32 cellular contexts compared by ENCODE assay signal in the genomic region with DNA sequence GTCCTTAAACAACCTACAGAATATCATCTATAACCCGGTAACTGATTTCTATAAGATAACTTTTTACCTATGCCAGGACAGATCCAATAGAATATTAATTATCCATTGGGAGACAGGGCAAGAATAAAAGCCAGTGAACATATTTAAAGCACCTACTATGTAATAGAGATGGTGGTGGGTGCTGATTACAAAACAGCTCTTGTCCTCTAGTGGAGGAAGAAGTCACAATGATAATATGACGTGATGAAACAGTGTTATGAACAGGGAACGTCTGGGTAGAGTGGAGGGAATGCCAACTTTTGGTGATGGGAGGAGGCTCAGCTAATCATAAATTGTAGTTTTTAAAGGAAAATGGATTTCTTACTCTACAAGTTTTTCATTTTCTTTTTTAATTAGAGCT. TPM values are rescaled to one million over a fixed set of nuclear protein-coding genes. Genes with fewer than 3 reads are reported as not detected.
DNase-seq lines count a peak whose midpoint lies in the region; ATAC-seq, FAIRE-seq and TF ChIP-seq lines count a peak whose summit lies in the region.
"Had no signal": no experiment of that assay in that cellular context is flagged by ENCODE, and none has a peak within 500 bp of the region (broad histone marks: within the 10 kb centered on the region; RNA-seq: fewer than 3 reads in every experiment).

No MANE protein-coding gene starts in this region.

- H3K9me3 Mint-ChIP-seq in activated naive CD8-positive, alpha-beta T cell treated with anti-CD3 and anti-CD28 coated beads, Interleukin-2, amount 50 U/mL, for 24 hours = no peaks in the 10 kb centered on the region
- H3K9me3 Mint-ChIP-seq in stimulated activated effector memory CD8-positive, alpha-beta T cell treated with anti-CD3 and anti-CD28 coated beads, Interleukin-12 subunit alpha, Interleukin-12 subunit beta, amount 100 ng/mL, for 72 hours = no peaks in the 10 kb centered on the region

- H3K36me3 ChIP-seq in HepG2 (replicated peaks in 1 of 2; ENCODE audit: control insufficient read depth in 1 of 2, insufficient read depth in 2 of 2, low read length in 2 of 2) = peaks cover 4 to 27% of the 10 kb centered on the region in 2 experiments; a peak in 4 of 5 replicates
- peaks cover 0 to 28% (median 6%) of the 10 kb centered on the region in 4 donors for H3K36me3 ChIP-seq in right lobe of liver
- 0 out of 2 replicates have a peak, but pooled peaks cover 1% of the 10 kb centered on the region for H3K36me3 ChIP-seq in IMR-90 (ENCODE audit: control insufficient read depth, insufficient read depth, low read length)
- peaks cover 0 to 25% (median 12%) of the 10 kb centered on the region in 3 donors for H3K36me3 ChIP-seq in tibial artery

- DNase-seq in HepG2 (ENCODE audit: low spot score) (no peak), right lobe of liver (no peak), IMR-90 (no peak), GM12892 (ENCODE audit: insufficient read length) (no peak), tibial artery (no peak), retina (no peak)
- no peak for DNase-seq in activated naive CD8-positive, alpha-beta T cell treated with anti-CD3 and anti-CD28 coated beads, Interleukin-2, amount 50 U/mL, for 24 hours
- DNase-seq in stimulated activated effector memory CD8-positive, alpha-beta T cell treated with anti-CD3 and anti-CD28 coated beads, Interleukin-12 subunit alpha, Interleukin-12 subunit beta, amount 100 ng/mL, for 72 hours (ENCODE audit: low spot score in 2 of 2) = no peak
- DNase-seq: activated naive CD4-positive, alpha-beta T cell; activated T-cell treated with anti-CD3 and anti-CD28 coated beads for 4 hours; anterior cingulate cortex; foreskin keratinocyte; GM23248; Kasumi-1; left cardiac atrium; mammary epithelial cell; MV-4-11; NCI-H1436 treated with DMSO at 0.1 percent for 48 hours; NCI-H446 treated with DMSO at 0.1 percent for 48 hours; posterior cingulate gyrus; stimulated activated CD4-positive, alpha-beta T cell treated with anti-CD3 and anti-CD28 coated beads, Interleukin-12 subunit alpha, Interleukin-12 subunit beta, amount 100 ng/mL, for 4 hours; stimulated activated CD4-positive, alpha-beta T cell treated with anti-CD3 and anti-CD28 coated beads, Interleukin-4, amount 100 ng/mL, for 24 hours; stimulated activated naive CD4-positive, alpha-beta T cell; T-helper 9 cell had no signal

- dilution Hi-C loops in IMR-90 (cut with HindIII; ENCODE audit: low sequenced_read_pairs, unreplicated experiment) = no loop called here

- no peak overlapping the region for H3K9ac ChIP-seq in HepG2 (ENCODE audit: insufficient read depth, low read depth, low read length)
- no peak overlapping the region for H3K9ac ChIP-seq in IMR-90 (ENCODE audit: low read depth, low read length)
- H3K9ac ChIP-seq: GM23248 had no signal

- POLR2A ChIA-PET in HepG2 (lab: Yijun Ruan, JAX) = no interaction called here
- POLR2A ChIA-PET in IMR-90 (lab: Charles Lee; ENCODE audit: unreplicated experiment) = no interaction called here

- H3K4me1 ChIP-seq in HepG2 (ENCODE audit: insufficient read depth, low read length) (peaks cover 69% of the 10 kb centered on the region), right lobe of liver (peaks cover 0 to 20% (median 2%) of the 10 kb centered on the region in 4 donors), IMR-90 (ENCODE audit: control insufficient read depth, insufficient read depth, low read length) (peaks cover 8% of the 10 kb centered on the region), tibial artery (peaks cover 0 to 11% (median 2%) of the 10 kb centered on the region in 4 donors)
- H3K4me1 ChIP-seq: foreskin keratinocyte had no signal

- H3K36me3 Mint-ChIP-seq in activated naive CD8-positive, alpha-beta T cell treated with anti-CD3 and anti-CD28 coated beads, Interleukin-2, amount 50 U/mL, for 24 hours (ENCODE audit: low read depth) = peaks cover 28% of the 10 kb centered on the region
- peaks cover 78% of the 10 kb centered on the region for H3K36me3 Mint-ChIP-seq in stimulated activated effector memory CD8-positive, alpha-beta T cell treated with anti-CD3 and anti-CD28 coated beads, Interleukin-12 subunit alpha, Interleukin-12 subunit beta, amount 100 ng/mL, for 72 hours

- no peak overlapping the region for H3K18ac ChIP-seq in IMR-90 (ENCODE audit: low read depth, low read length)

- H2AFZ ChIP-seq in HepG2 (ENCODE audit: low read length) (no peak overlapping the region), IMR-90 (replicated peaks; ENCODE audit: low read length, poor library complexity) (no peak overlapping the region)
- H2AFZ ChIP-seq: GM23248 had no signal

- ATAC-seq in HepG2 (no peak), right lobe of liver (no peak), IMR-90 (ENCODE audit: low read depth) (no peak)
- ATAC-seq in activated naive CD8-positive, alpha-beta T cell treated with anti-CD3 and anti-CD28 coated beads, Interleukin-2, amount 50 U/mL, for 24 hours = no peak
- no peak for ATAC-seq in stimulated activated effector memory CD8-positive, alpha-beta T cell treated with anti-CD3 and anti-CD28 coated beads, Interleukin-12 subunit alpha, Interleukin-12 subunit beta, amount 100 ng/mL, for 72 hours
- ATAC-seq: foreskin keratinocyte, left cardiac atrium, Right ventricle myocardium inferior, sciatic nerve had no signal

- peaks cover 4 to 8% of the 10 kb centered on the region in 2 experiments; a peak in 3 of 4 replicates for H3K79me1 ChIP-seq in IMR-90 (ENCODE audit: low read depth in 1 of 2, low read length in 2 of 2)

- H3K23ac ChIP-seq in IMR-90 (ENCODE audit: low read depth, low read length) = no peak overlapping the region

- peaks cover 3% of the 10 kb centered on the region; the same call in 1 of the 2 replicates for H3K9me1 ChIP-seq in IMR-90 (ENCODE audit: insufficient read depth, low read length)

- no peak for TF ChIP-seq CTCF in HepG2 (CRISPR knock-in tag; IDR thresholded peaks at IDR 0.05)
- no peak for TF ChIP-seq CTCF in right lobe of liver (IDR thresholded peaks at IDR 0.05)
- no peak for TF ChIP-seq CTCF in IMR-90 (conservative IDR thresholded peaks at IDR 0.05; ENCODE audit: low read depth, low read length)
- no peak for TF ChIP-seq CTCF in tibial artery (IDR thresholded peaks at IDR 0.05)

- H3K56ac ChIP-seq in IMR-90 (ENCODE audit: extremely low read depth, insufficient read depth, low read length) = no peak overlapping the region

- peaks cover 32% of the 10 kb centered on the region for H3K4me1 Mint-ChIP-seq in activated naive CD8-positive, alpha-beta T cell treated with anti-CD3 and anti-CD28 coated beads, Interleukin-2, amount 50 U/mL, for 24 hours
- peaks cover 37% of the 10 kb centered on the region for H3K4me1 Mint-ChIP-seq in stimulated activated effector memory CD8-positive, alpha-beta T cell treated with anti-CD3 and anti-CD28 coated beads, Interleukin-12 subunit alpha, Interleukin-12 subunit beta, amount 100 ng/mL, for 72 hours

- no peak overlapping the region for H3K4ac ChIP-seq in IMR-90 (ENCODE audit: low read depth, low read length)

- H2AK9ac ChIP-seq in IMR-90 (replicated peaks; ENCODE audit: low read depth, low read length, poor library complexity) = no peak overlapping the region

- H3K4me3 ChIP-seq in HepG2 (replicated peaks in 1 of 3; ENCODE audit: insufficient read depth in 1 of 3, low read depth in 2 of 3, low read length in 3 of 3) (no peak overlapping the region; a peak in 1 of 6 replicates), right lobe of liver (no peak overlapping the region), IMR-90 (ENCODE audit: insufficient read depth, low read depth, low read length) (no peak overlapping the region), tibial artery (no peak overlapping the region)
- H3K4me3 ChIP-seq: coronary artery, esophagus muscularis mucosa, thoracic aorta, vagina had no signal

- in situ Hi-C loops in HepG2 (cut with HindIII; ENCODE audit: extremely low pct_ligation_motif_present, low pct_unique_long_range_greater_than_20kb) (no loop called here), IMR-90 (cut with MboI; ENCODE audit: low sequenced_read_pairs) (no loop called here)

- FAIRE-seq in HepG2 (lab: Jason Lieb, UNC) (no peak), GM12892 (lab: Jason Lieb, UNC) (no peak)
- FAIRE-seq: GM12891 had no signal

- H2BK15ac ChIP-seq in IMR-90 (ENCODE audit: low read depth, low read length) = no peak overlapping the region

- no peak overlapping the region for H2BK20ac ChIP-seq in IMR-90 (ENCODE audit: low read depth, low read length)

- H3K27ac ChIP-seq in HepG2 (ENCODE audit: extremely low read length, insufficient read depth, low read length) (no peak overlapping the region), right lobe of liver (no peak overlapping the region), IMR-90 (ENCODE audit: insufficient read depth, low read length) (no peak overlapping the region), tibial artery (no peak overlapping the region)
- H3K27ac ChIP-seq: coronary artery, esophagus muscularis mucosa, foreskin keratinocyte, GM23248, thoracic aorta, vagina had no signal

- TF ChIP-seq POLR2A in HepG2 (IDR thresholded peaks at IDR 0.05; ENCODE audit: insufficient read depth in 1 of 2, low read depth in 2 of 2, low read length in 2 of 2) (no peak), right lobe of liver (IDR thresholded peaks at IDR 0.05) (no peak), IMR-90 (IDR thresholded peaks at IDR 0.05; ENCODE audit: low read depth, low read length) (no peak), GM12892 (IDR thresholded peaks at IDR 0.05; ENCODE audit: low read depth, low read length) (no peak)

- H2BK5ac ChIP-seq in IMR-90 (ENCODE audit: low read depth, low read length, poor library complexity, severe bottlenecking) = no peak overlapping the region

- no peak for TF ChIP-seq EP300 in HepG2 (IDR thresholded peaks at IDR 0.05; ENCODE audit: low read depth in 2 of 2, low read length in 2 of 2)
- TF ChIP-seq EP300 in HepG2 (CRISPR knock-in tag; IDR thresholded peaks at IDR 0.05; ENCODE audit: borderline replicate concordance) = no peak

- peak overlapping the region; percentile 32 for H3K27ac Mint-ChIP-seq in activated naive CD8-positive, alpha-beta T cell treated with anti-CD3 and anti-CD28 coated beads, Interleukin-2, amount 50 U/mL, for 24 hours
- H3K27ac Mint-ChIP-seq in stimulated activated effector memory CD8-positive, alpha-beta T cell treated with anti-CD3 and anti-CD28 coated beads, Interleukin-12 subunit alpha, Interleukin-12 subunit beta, amount 100 ng/mL, for 72 hours = peak overlapping the region; percentile 58

- no peak overlapping the region for H4K5ac ChIP-seq in IMR-90 (ENCODE audit: low read depth, low read length)

- CTCF ChIA-PET in HepG2 (lab: Yijun Ruan, JAX; ENCODE audit: low intra/inter-chr PET ratio, low total read pairs) (no interaction called here), IMR-90 (lab: Yijun Ruan, JAX) (no interaction called here)

- WGBS in HepG2 (ENCODE audit: low lambda C conversion rate) = 93% methylated on average over 3 of the region's 3 CpGs
- WGBS in right lobe of liver (ENCODE audit: insufficient coverage, low coverage, low lambda C conversion rate, missing lambda C conversion rate) = 65% methylated on average over 3 of the region's 3 CpGs
- no CpG with 5 or more reads among the region's 3 CpGs for WGBS in IMR-90 (ENCODE audit: extremely low coverage in 2 of 2, insufficient read length in 1 of 2), 2 experiments

- H3K27me3 ChIP-seq in HepG2 (ENCODE audit: control insufficient read depth in 1 of 2, insufficient read depth in 2 of 2, low read length in 2 of 2) (no peaks in the 10 kb centered on the region; a peak in 1 of 5 replicates), right lobe of liver (no peaks in the 10 kb centered on the region), IMR-90 (ENCODE audit: control insufficient read depth, insufficient read depth, low read length) (no peaks in the 10 kb centered on the region), tibial artery (no peaks in the 10 kb centered on the region)
- H3K27me3 ChIP-seq: esophagus muscularis mucosa, foreskin keratinocyte, vagina had no signal

- no peak overlapping the region for H3K4me3 Mint-ChIP-seq in activated naive CD8-positive, alpha-beta T cell treated with anti-CD3 and anti-CD28 coated beads, Interleukin-2, amount 50 U/mL, for 24 hours
- H3K4me3 Mint-ChIP-seq in stimulated activated effector memory CD8-positive, alpha-beta T cell treated with anti-CD3 and anti-CD28 coated beads, Interleukin-12 subunit alpha, Interleukin-12 subunit beta, amount 100 ng/mL, for 72 hours = peak overlapping the region; percentile 13

- H3K79me2 ChIP-seq in HepG2 (ENCODE audit: insufficient read depth, low read length) = peaks cover 46% of the 10 kb centered on the region

- BruUV-seq in HepG2 (replicated peaks; lab: Mats Ljungman, UMichigan) (no TSS peak), IMR-90 (replicated peaks; lab: Mats Ljungman, UMichigan) (no TSS peak)

- H3K27me3 Mint-ChIP-seq in activated naive CD8-positive, alpha-beta T cell treated with anti-CD3 and anti-CD28 coated beads, Interleukin-2, amount 50 U/mL, for 24 hours = no peaks in the 10 kb centered on the region

- H2AK5ac ChIP-seq in IMR-90 (ENCODE audit: low read depth, low read length) = no peak overlapping the region

- intact Hi-C loops in HepG2 (cut with micrococcal nuclease; ENCODE audit: unreplicated experiment) = no loop called here
- intact Hi-C loops in right lobe of liver (cut with DNase I) = no loop called here
- intact Hi-C loops in IMR-90 (cut with micrococcal nuclease) = no loop called here
- intact Hi-C loops in tibial artery (cut with DNase I; ENCODE audit: low total_unique reads) = loop anchor here (10.0 kb wide), 1 partner anchor 421 kb away; no protein-coding TSS in a partner anchor

- no peaks in the 10 kb centered on the region for H4K20me1 ChIP-seq in HepG2 (ENCODE audit: insufficient read depth, low read length)
- no peaks in the 10 kb centered on the region for H4K20me1 ChIP-seq in IMR-90 (ENCODE audit: insufficient read depth, low read length)

- peak overlapping the region; percentile 29; the same call in 1 of the 2 replicates for H3K4me2 ChIP-seq in HepG2 (ENCODE audit: low read depth, low read length)
- H3K4me2 ChIP-seq in IMR-90 (ENCODE audit: low read depth, low read length) = no peak overlapping the region

- no peak overlapping the region for H4K8ac ChIP-seq in IMR-90 (ENCODE audit: low read depth in 2 of 2, low read length in 2 of 2)

- H2BK120ac ChIP-seq in IMR-90 (ENCODE audit: low read depth, low read length) = no peak overlapping the region

- H3K14ac ChIP-seq in IMR-90 (replicated peaks; ENCODE audit: low read depth, low read length) = no peak overlapping the region

- H3K9me3 ChIP-seq in HepG2 (ENCODE audit: low read length) = no peaks in the 10 kb centered on the region
- H3K9me3 ChIP-seq in right lobe of liver = no peaks in the 10 kb centered on the region
- no peaks in the 10 kb centered on the region for H3K9me3 ChIP-seq in IMR-90 (ENCODE audit: control insufficient read depth, insufficient read depth, low read length)
- H3K9me3 ChIP-seq in tibial artery = no peaks in the 10 kb centered on the region
- H3K9me3 ChIP-seq: esophagus muscularis mucosa, thoracic aorta, vagina had no signal

- TF ChIP-seq RAD21 in HepG2 (CRISPR knock-in tag; IDR thresholded peaks at IDR 0.05) = no peak
- TF ChIP-seq RAD21 in IMR-90 (IDR thresholded peaks at IDR 0.05; ENCODE audit: low read length) = no peak

- no peak overlapping the region for H4K91ac ChIP-seq in IMR-90 (ENCODE audit: insufficient read depth, low read depth, low read length)

RNA-seq across cellular contexts. Expression of a gene that starts 2.3 kb away (rescaled TPM):
- total RNA-seq in HepG2 (2016; rRNA removed; fragmentation: Illumina TruSeq; extraction: Trizol) (29.3 and 42.1 TPM in 2 replicates), right lobe of liver (10 to 100 TPM; 30.4 to 69.3 (median 42.3) TPM), IMR-90 (2012; rRNA removed) (44.7 and 57.7 TPM in 2 replicates)
- total RNA-seq in HepG2 (2016; cell fraction: cytosol; rRNA removed; fragmentation: Illumina TruSeq; extraction: Trizol; ENCODE audit: low read depth) = 8.7 and 9.3 TPM in 2 replicates
- total RNA-seq in HepG2 (2016; cell fraction: insoluble cytoplasmic fraction; rRNA removed; fragmentation: Illumina TruSeq; extraction: Trizol) = 33.2 and 42.9 TPM in 2 replicates
- 9.5 and 12.0 TPM in 2 replicates for total RNA-seq in HepG2 (2016; cell fraction: membrane; rRNA removed; fragmentation: Illumina TruSeq; extraction: Trizol)
- 34.9 and 35.8 TPM in 2 replicates for total RNA-seq in HepG2 (2016; cell fraction: nucleus; rRNA removed; fragmentation: Illumina TruSeq; extraction: Trizol)
- polyA plus RNA-seq in HepG2 (2011; rRNA removed) (139 and 185 TPM in 2 replicates), IMR-90 (2012; rRNA removed) (26.2 and 41.3 TPM in 2 replicates)
- polyA plus RNA-seq in HepG2 (2011; cell fraction: cytosol; rRNA removed) = 73.1 and 90.2 TPM in 2 replicates
- polyA plus RNA-seq in HepG2 (2011; cell fraction: nucleus; rRNA removed) = 364 and 373 TPM in 2 replicates
- polyA plus RNA-seq in HepG2 (2012) = 85.0 and 141 TPM in 2 replicates
- 3.5 and 4.0 TPM in 2 replicates for polyA plus RNA-seq in HepG2 (2016; cell fraction: cytosol; fragmentation: Illumina TruSeq; extraction: Trizol; ENCODE audit: low read depth)
- polyA plus RNA-seq in HepG2 (2016; cell fraction: insoluble cytoplasmic fraction; fragmentation: Illumina TruSeq; extraction: Trizol; ENCODE audit: low read depth) = 37.9 and 40.2 TPM in 2 replicates
- polyA plus RNA-seq in HepG2 (2016; cell fraction: membrane; fragmentation: Illumina TruSeq; extraction: Trizol; ENCODE audit: low read depth) = 5.3 and 7.0 TPM in 2 replicates
- 40.4 and 41.7 TPM in 2 replicates for polyA plus RNA-seq in HepG2 (2016; cell fraction: nucleus; fragmentation: Illumina TruSeq; extraction: Trizol; ENCODE audit: insufficient read depth, low read depth)
- polyA minus RNA-seq in HepG2 (2011; rRNA and poly(A)+ RNA removed; ENCODE audit: low replicate concordance) = 0.05 and 121 TPM in 2 replicates
- 79.2 and 81.2 TPM in 2 replicates for polyA minus RNA-seq in HepG2 (2011; cell fraction: cytosol; rRNA and poly(A)+ RNA removed)
- polyA minus RNA-seq in HepG2 (2011; cell fraction: nucleus; rRNA and poly(A)+ RNA removed) = 325 and 368 TPM in 2 replicates
- polyA plus RNA-seq in IMR-90 (2012; cell fraction: cytosol; rRNA removed) = 11.6 and 35.4 TPM in 2 replicates
- polyA plus RNA-seq in IMR-90 (2012; cell fraction: nucleus; rRNA removed; ENCODE audit: low replicate concordance) = 27.9 and 111 TPM in 2 replicates
- polyA plus RNA-seq in GM12892 (2012; ENCODE audit: missing spikeins) = 51.8 TPM
- total RNA-seq: OCI-LY7 had no signal
